In the genomic region with DNA sequence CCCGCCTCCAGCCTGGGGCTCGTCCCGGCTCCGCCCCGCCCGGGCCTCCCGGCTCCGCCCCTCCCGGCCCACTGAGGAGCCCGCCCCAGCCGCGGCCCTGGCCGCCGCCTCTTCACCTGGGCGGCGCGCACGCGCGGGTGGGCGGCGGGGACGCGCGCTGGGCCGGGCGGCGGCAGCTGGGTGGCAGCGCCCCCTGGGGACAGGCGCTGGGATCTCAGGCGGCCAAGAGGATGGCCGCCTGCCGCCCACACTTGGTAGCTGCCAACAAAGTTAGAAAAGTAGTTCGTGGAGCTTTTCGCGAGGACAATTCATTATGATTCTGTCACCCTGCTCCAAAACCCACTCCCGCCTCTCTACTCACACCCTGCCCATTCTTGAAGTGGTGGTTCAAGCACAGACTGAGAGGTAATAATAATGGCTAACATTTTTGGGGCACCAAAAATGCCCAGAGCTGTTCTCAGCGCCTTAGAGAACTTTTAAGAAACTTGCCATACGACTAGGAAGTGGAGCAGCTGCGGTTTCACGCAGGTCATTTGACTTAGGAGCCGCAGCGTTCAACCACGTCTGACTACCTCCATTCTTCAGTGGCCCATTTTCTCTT, we compare ENCODE assay signal across 8 cellular contexts. TPM values are rescaled to one million over a fixed set of nuclear protein-coding genes. Genes with fewer than 3 reads are reported as not detected.
DNase-seq lines count a peak whose midpoint lies in the region; ATAC-seq, FAIRE-seq and TF ChIP-seq lines count a peak whose summit lies in the region.

No MANE protein-coding gene starts in this region.

- H3K27ac ChIP-seq in right lobe of liver, result peak overlapping the region; percentile 48 to 87 (median 83)

- H3K36me3 ChIP-seq in right lobe of liver, result no peaks in the 10 kb centered on the region

- DNase-seq in Ammon's horn (ENCODE audit: low spot score) (peak; percentile 85), GM19239 (ENCODE audit: insufficient read length, low spot score) (peak; percentile 88), NCI-H510A treated with DMSO at 0.1 percent for 48 hours (lab: John Stamatoyannopoulos, UW) (peak; percentile 71), dermis microvascular lymphatic vessel endothelial cell (ENCODE audit: low read depth in 2 of 2) (peak; percentile 69 to 91), right lobe of liver (peak; percentile 95)
- DNase-seq in activated CD4-positive, alpha-beta T cell treated with anti-CD3 and anti-CD28 coated beads, Interleukin-2, amount 50 U/mL, for 1 hour, result peak; percentile 91
- DNase-seq in stimulated activated CD4-positive, alpha-beta T cell treated with anti-CD3 and anti-CD28 coated beads, Interleukin-2, amount 100 ng/mL, for 48 hours, result peak; percentile 89 to 95

- peak; percentile 41 for ATAC-seq in HG03378 (IDR thresholded peaks at IDR 0.05; ENCODE audit: unreplicated experiment)
- ATAC-seq in right lobe of liver, result peak; percentile 95 to 99 (median 98)

- H3K9me3 ChIP-seq in right lobe of liver, result no peaks in the 10 kb centered on the region

- H3K4me1 ChIP-seq in right lobe of liver, result peaks cover 0 to 5% (median 2%) of the 10 kb centered on the region in 4 donors

- no peaks in the 10 kb centered on the region for H3K27me3 ChIP-seq in right lobe of liver

- peak overlapping the region; percentile 66 to 90 (median 70) for H3K4me3 ChIP-seq in right lobe of liver

- peak; percentile 73 to 100 (median 80) for TF ChIP-seq CTCF in right lobe of liver (IDR thresholded peaks at IDR 0.05)

- peak; percentile 52 for FAIRE-seq in GM19239 (lab: Jason Lieb, UNC)

- WGBS in right lobe of liver (ENCODE audit: insufficient coverage, low coverage, low lambda C conversion rate, missing lambda C conversion rate), result 2% methylated on average over 16 of the region's 44 CpGs

- TF ChIP-seq POLR2A in right lobe of liver (IDR thresholded peaks at IDR 0.05), result no peak

- intact Hi-C loops in right lobe of liver (cut with DNase I), result loop anchor here (5.0 to 10.0 kb wide), 2 partner anchors 92 to 95 kb away; no protein-coding TSS in a partner anchor

RNA-seq across cellular contexts. Expression of a gene that starts 0.3 kb away (rescaled TPM):
- total RNA-seq in dermis microvascular lymphatic vessel endothelial cell (56.5 and 84.6 TPM in 2 replicates), right lobe of liver (10 to 100 TPM; 17.6 to 25.7 (median 21.0) TPM)

RNA-seq across cellular contexts. Expression of a gene that starts 50.7 kb away (rescaled TPM):
- 56.6 and 138 TPM in 2 replicates for total RNA-seq in dermis microvascular lymphatic vessel endothelial cell
- 10 to 100 TPM in 4 of 6 experiments, 1 to 10 TPM in 2; 7.8 to 31.5 (median 19.2) TPM for total RNA-seq in right lobe of liver

Comparison
In these comparisons a context has a peak if more than half of its experiments do, and no peak if none do; other contexts are left out.
1. Peak in every context shown above with its lines: DNase-seq, ATAC-seq, H3K4me3 ChIP-seq and H3K27ac ChIP-seq.